Comparison of ENCODE assay signal across 25 cellular contexts in the genomic region with DNA sequence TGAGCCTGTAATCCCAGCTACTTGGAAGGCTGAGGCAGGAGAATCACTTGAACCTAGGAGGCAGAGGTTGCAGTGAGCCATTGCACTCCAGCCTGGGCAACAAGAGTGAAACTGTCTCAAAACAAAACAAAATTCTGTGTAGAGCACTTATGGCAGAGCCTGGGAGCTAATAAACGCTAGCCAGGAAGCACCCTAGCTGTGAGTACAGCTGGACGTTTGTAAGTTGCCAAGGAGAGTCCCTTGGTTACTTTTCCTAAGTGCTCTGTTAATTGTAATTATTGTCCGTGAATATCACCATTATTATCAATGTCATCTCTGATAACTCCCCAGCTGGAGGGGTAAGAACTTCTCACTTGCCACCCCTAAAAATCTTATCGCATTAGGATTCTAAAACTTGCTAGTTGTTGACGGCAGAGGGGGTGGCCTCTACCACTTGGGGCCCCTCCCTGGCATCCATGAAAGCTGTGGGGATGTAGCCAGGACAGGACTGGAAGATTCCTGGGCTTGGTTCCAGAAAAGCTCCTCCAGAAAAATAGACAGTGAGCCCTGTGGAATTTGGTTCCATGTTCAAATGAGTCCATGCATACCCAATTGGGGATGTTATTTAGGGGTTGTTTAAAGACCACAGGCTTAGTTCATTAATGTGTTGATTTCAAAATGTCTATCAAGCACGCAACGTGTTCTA.
"Had no signal": no experiment of that assay in that cellular context is flagged by ENCODE, and none has a peak within 500 bp of the region (broad histone marks: within the 10 kb centered on the region; RNA-seq: fewer than 3 reads in every experiment).

No MANE protein-coding gene starts in this region.

- H3K27ac ChIP-seq: gastrocnemius medialis, ovary, psoas muscle, sigmoid colon, uterus had no signal

- DNase-seq: activated CD4-positive, alpha-beta T cell treated with anti-CD3 and anti-CD28 coated beads, Interleukin-2, amount 50 U/mL, for 1 hour; activated CD4-positive, CD25-positive, alpha-beta regulatory T cell treated with anti-CD3 and anti-CD28 coated beads, Interleukin-2, amount 50 U/mL, for 72 hours; activated CD8-positive, alpha-beta T cell treated with anti-CD3 and anti-CD28 coated beads for 36 hours; activated naive CD8-positive, alpha-beta T cell treated with anti-CD3 and anti-CD28 coated beads, Interleukin-2, amount 50 U/mL, for 24 hours; activated T-cell treated with anti-CD3 and anti-CD28 coated beads, Interleukin-2, amount 50 U/mL, for 48 hours; amygdala; effector CD8-positive, alpha-beta T cell; gastrocnemius medialis; hippocampal formation; naive thymus-derived CD4-positive, alpha-beta T cell; ovary; psoas muscle; sigmoid colon; stimulated activated CD4-positive, alpha-beta T cell treated with anti-CD3 and anti-CD28 coated beads, Interleukin-1b, Interleukin-23, amount 100 ng/mL, for 48 hours; stimulated activated CD4-positive, alpha-beta T cell treated with anti-CD3 and anti-CD28 coated beads, Interleukin-4, amount 100 ng/mL, for 4 hours; stimulated activated CD8-positive, alpha-beta memory T cell treated with anti-CD3 and anti-CD28 coated beads, Interleukin-4, amount 100 ng/mL, for 48 hours; stimulated activated naive CD8-positive, alpha-beta T cell treated with anti-CD3 and anti-CD28 coated beads, Interleukin-15, amount 100 ng/mL, for 72 hours; T-helper 2 cell; uterus had no signal

- H3K4me3 ChIP-seq: gastrocnemius medialis, ovary, psoas muscle, sigmoid colon, smooth muscle cell, uterus had no signal

- H3K4me2 ChIP-seq: smooth muscle cell had no signal

- H3K4me1 Mint-ChIP-seq: activated naive CD4-positive, alpha-beta T cell treated with anti-CD3 and anti-CD28 coated beads, Interleukin-2, amount 50 U/mL, for 24 hours; mesothelial cell of epicardium; naive thymus-derived CD4-positive, alpha-beta T cell; stimulated activated naive CD8-positive, alpha-beta T cell treated with anti-CD3 and anti-CD28 coated beads, Interleukin-15, amount 100 ng/mL, for 72 hours had no signal

- ATAC-seq: activated CD8-positive, alpha-beta T cell treated with anti-CD3 and anti-CD28 coated beads for 36 hours; activated naive CD8-positive, alpha-beta T cell treated with anti-CD3 and anti-CD28 coated beads, Interleukin-2, amount 50 U/mL, for 24 hours; gastrocnemius medialis; naive thymus-derived CD4-positive, alpha-beta T cell; psoas muscle; stimulated activated memory B cell treated with anti-CD40 and anti-IgM and Interleukin-4, amounts not matched to agents 10 μg/mL and 1 μg/mL and 100 μg/mL, for 72 hours; stimulated activated naive CD8-positive, alpha-beta T cell treated with anti-CD3 and anti-CD28 coated beads, Interleukin-15, amount 100 ng/mL, for 72 hours had no signal

- H3K36me3 Mint-ChIP-seq: activated naive CD4-positive, alpha-beta T cell treated with anti-CD3 and anti-CD28 coated beads, Interleukin-2, amount 50 U/mL, for 24 hours; mesothelial cell of epicardium; naive thymus-derived CD4-positive, alpha-beta T cell; stimulated activated memory B cell treated with anti-CD40 and anti-IgM and Interleukin-4, amounts not matched to agents 10 μg/mL and 1 μg/mL and 100 μg/mL, for 72 hours; type B pancreatic cell had no signal

- H3K4me3 Mint-ChIP-seq: activated CD8-positive, alpha-beta T cell treated with anti-CD3 and anti-CD28 coated beads for 36 hours; activated naive CD4-positive, alpha-beta T cell treated with anti-CD3 and anti-CD28 coated beads, Interleukin-2, amount 50 U/mL, for 24 hours; activated naive CD8-positive, alpha-beta T cell treated with anti-CD3 and anti-CD28 coated beads, Interleukin-2, amount 50 U/mL, for 24 hours; mesothelial cell of epicardium; naive thymus-derived CD4-positive, alpha-beta T cell; stimulated activated memory B cell treated with anti-CD40 and anti-IgM and Interleukin-4, amounts not matched to agents 10 μg/mL and 1 μg/mL and 100 μg/mL, for 72 hours; stimulated activated naive CD8-positive, alpha-beta T cell treated with anti-CD3 and anti-CD28 coated beads, Interleukin-15, amount 100 ng/mL, for 72 hours; type B pancreatic cell had no signal

- H3K9me3 ChIP-seq: gastrocnemius medialis, ovary, psoas muscle, sigmoid colon, uterus had no signal

- H3K4me1 ChIP-seq: psoas muscle, uterus had no signal

- H3K36me3 ChIP-seq: gastrocnemius medialis, ovary, sigmoid colon, uterus had no signal

- H3K27ac Mint-ChIP-seq: activated CD8-positive, alpha-beta T cell treated with anti-CD3 and anti-CD28 coated beads for 36 hours; activated naive CD4-positive, alpha-beta T cell treated with anti-CD3 and anti-CD28 coated beads, Interleukin-2, amount 50 U/mL, for 24 hours; activated naive CD8-positive, alpha-beta T cell treated with anti-CD3 and anti-CD28 coated beads, Interleukin-2, amount 50 U/mL, for 24 hours; activated T-helper 2 cell treated with anti-CD3 and anti-CD28 coated beads, Interferon-gamma antibody, Interleukin-2, Interleukin-4, amounts not matched to agents 10 μg/mL and 5 μg/mL and 100 μg/mL, durations not matched to agents 14 hours and 24 hours and 36 hours; mesothelial cell of epicardium; stimulated activated memory B cell treated with anti-CD40 and anti-IgM and Interleukin-4, amounts not matched to agents 10 μg/mL and 1 μg/mL and 100 μg/mL, for 72 hours; type B pancreatic cell had no signal

- H3K9me3 Mint-ChIP-seq: activated CD8-positive, alpha-beta T cell treated with anti-CD3 and anti-CD28 coated beads for 36 hours; activated naive CD4-positive, alpha-beta T cell treated with anti-CD3 and anti-CD28 coated beads, Interleukin-2, amount 50 U/mL, for 24 hours; activated naive CD8-positive, alpha-beta T cell treated with anti-CD3 and anti-CD28 coated beads, Interleukin-2, amount 50 U/mL, for 24 hours; activated T-helper 2 cell treated with anti-CD3 and anti-CD28 coated beads, Interferon-gamma antibody, Interleukin-2, Interleukin-4, amounts not matched to agents 10 μg/mL and 5 μg/mL and 100 μg/mL, durations not matched to agents 14 hours and 24 hours and 36 hours; stimulated activated memory B cell treated with anti-CD40 and anti-IgM and Interleukin-4, amounts not matched to agents 10 μg/mL and 1 μg/mL and 100 μg/mL, for 72 hours; stimulated activated naive CD8-positive, alpha-beta T cell treated with anti-CD3 and anti-CD28 coated beads, Interleukin-15, amount 100 ng/mL, for 72 hours; type B pancreatic cell had no signal

- H3K27me3 ChIP-seq: gastrocnemius medialis, ovary, sigmoid colon, uterus had no signal

- H3K27me3 Mint-ChIP-seq: activated naive CD4-positive, alpha-beta T cell treated with anti-CD3 and anti-CD28 coated beads, Interleukin-2, amount 50 U/mL, for 24 hours; activated naive CD8-positive, alpha-beta T cell treated with anti-CD3 and anti-CD28 coated beads, Interleukin-2, amount 50 U/mL, for 24 hours; stimulated activated naive CD8-positive, alpha-beta T cell treated with anti-CD3 and anti-CD28 coated beads, Interleukin-15, amount 100 ng/mL, for 72 hours; type B pancreatic cell had no signal
